10 cellular contexts compared by ENCODE assay signal in genomic region chr2:126359494-126359893, GRCh38.
DNase-seq lines count a peak whose midpoint lies in the region; ATAC-seq and TF ChIP-seq lines count a peak whose summit lies in the region.
"Had no signal": no experiment of that assay in that cellular context is flagged by ENCODE, and none has a peak within 500 bp of the region (broad histone marks: within the 10 kb centered on the region; RNA-seq: fewer than 3 reads in every experiment).

No MANE protein-coding gene starts in this region.

- no peaks in the 10 kb centered on the region for H4K20me1 ChIP-seq in Loucy (ENCODE audit: insufficient read depth, low read length, poor library complexity, severe bottlenecking)

- H3K36me3 Mint-ChIP-seq in activated T-helper 1 cell treated with anti-CD3 and anti-CD28 coated beads, Interleukin-12 subunit alpha, Interleukin-12 subunit beta, Interleukin-2, Interleukin-4 antibody, amounts not matched to agents 30 ng/mL and 10 ng/mL and 1 ng/mL, durations not matched to agents 14 hours and 24 hours and 36 hours (ENCODE audit: low read depth), result no peaks in the 10 kb centered on the region

- no peak overlapping the region for H3K27ac ChIP-seq in prostate gland

- H3K27me3 ChIP-seq in Loucy (ENCODE audit: insufficient read depth, low read length, poor library complexity, severe bottlenecking) (no peaks in the 10 kb centered on the region), prostate gland (replicated peaks; ENCODE audit: insufficient read depth) (no peaks in the 10 kb centered on the region)

- TF ChIP-seq CTCF in Loucy (conservative IDR thresholded peaks at IDR 0.05; ENCODE audit: low read length), result peak; percentile 42
- TF ChIP-seq CTCF in prostate gland (IDR thresholded peaks at IDR 0.05), result no peak

- intact Hi-C loops in prostate gland (cut with DNase I), result no loop called here
- intact Hi-C loops in activated T-helper 1 cell treated with anti-CD3 and anti-CD28 coated beads, Interleukin-12 subunit alpha, Interleukin-12 subunit beta, Interleukin-2, Interleukin-4 antibody, amounts not matched to agents 30 ng/mL and 10 ng/mL and 1 ng/mL, durations not matched to agents 14 hours and 24 hours and 36 hours (cut with micrococcal nuclease), result loop anchor here (2.0 kb wide), 1 partner anchor 417 kb away; no protein-coding TSS in a partner anchor

- H3K9me2 ChIP-seq in Loucy (replicated peaks; ENCODE audit: low read depth, low read length), result no peaks in the 10 kb centered on the region

- H3K79me2 ChIP-seq in Loucy (ENCODE audit: insufficient read depth, low read length), result no peaks in the 10 kb centered on the region

- no peak overlapping the region for H2AFZ ChIP-seq in Loucy (ENCODE audit: low read length)

- H3K4me1 Mint-ChIP-seq in activated T-helper 1 cell treated with anti-CD3 and anti-CD28 coated beads, Interleukin-12 subunit alpha, Interleukin-12 subunit beta, Interleukin-2, Interleukin-4 antibody, amounts not matched to agents 30 ng/mL and 10 ng/mL and 1 ng/mL, durations not matched to agents 14 hours and 24 hours and 36 hours (ENCODE audit: low read depth), result no peaks in the 10 kb centered on the region

- no peaks in the 10 kb centered on the region for H3F3A ChIP-seq in Loucy (ENCODE audit: low read depth)

- DNase-seq in EH (ENCODE audit: low read depth) (peak; percentile 21), erythroblast (lab: John Stamatoyannopoulos, UW) (peak; percentile 26 to 52), NCI-H2029 treated with DMSO at 0.1 percent for 48 hours (lab: John Stamatoyannopoulos, UW) (no peak), prostate gland (ENCODE audit: low spot score) (no peak)
- DNase-seq in activated T-helper 1 cell treated with anti-CD3 and anti-CD28 coated beads, Interleukin-12 subunit alpha, Interleukin-12 subunit beta, Interleukin-2, Interleukin-4 antibody, amounts not matched to agents 30 ng/mL and 10 ng/mL and 1 ng/mL, durations not matched to agents 14 hours and 24 hours and 36 hours (ENCODE audit: low spot score), result no peak
- DNase-seq: activated CD4-positive, alpha-beta T cell treated with anti-CD3 and anti-CD28 coated beads, Interleukin-2, amount 50 U/mL, for 4 hours; stimulated activated CD4-positive, alpha-beta T cell treated with anti-CD3 and anti-CD28 coated beads, Interleukin-15, amount 100 ng/mL, for 24 hours had no signal

- H3K9ac ChIP-seq in Loucy (ENCODE audit: low read depth, low read length, poor library complexity, severe bottlenecking), result no peak overlapping the region

- peak; percentile 76 for ATAC-seq in GM21381 (IDR thresholded peaks at IDR 0.05; ENCODE audit: unreplicated experiment)
- ATAC-seq in HG02970 (IDR thresholded peaks at IDR 0.05; ENCODE audit: low FRiP score, unreplicated experiment), result no peak

- no peak overlapping the region for H3K27ac Mint-ChIP-seq in activated T-helper 1 cell treated with anti-CD3 and anti-CD28 coated beads, Interleukin-12 subunit alpha, Interleukin-12 subunit beta, Interleukin-2, Interleukin-4 antibody, amounts not matched to agents 30 ng/mL and 10 ng/mL and 1 ng/mL, durations not matched to agents 14 hours and 24 hours and 36 hours

- no peaks in the 10 kb centered on the region for H3K9me3 ChIP-seq in Loucy (ENCODE audit: insufficient read depth, low read depth, low read length)
- no peaks in the 10 kb centered on the region for H3K9me3 ChIP-seq in prostate gland

- H3K4me2 ChIP-seq in Loucy (ENCODE audit: low read depth, low read length, poor library complexity, severe bottlenecking), result no peak overlapping the region

- no peaks in the 10 kb centered on the region for H3K27me3 Mint-ChIP-seq in activated T-helper 1 cell treated with anti-CD3 and anti-CD28 coated beads, Interleukin-12 subunit alpha, Interleukin-12 subunit beta, Interleukin-2, Interleukin-4 antibody, amounts not matched to agents 30 ng/mL and 10 ng/mL and 1 ng/mL, durations not matched to agents 14 hours and 24 hours and 36 hours (ENCODE audit: insufficient read depth)

- TF ChIP-seq POLR2A in erythroblast (IDR thresholded peaks at IDR 0.05; ENCODE audit: low read length), result no peak
- TF ChIP-seq POLR2A in prostate gland (IDR thresholded peaks at IDR 0.05), result no peak

- no peaks in the 10 kb centered on the region for H3K9me3 Mint-ChIP-seq in activated T-helper 1 cell treated with anti-CD3 and anti-CD28 coated beads, Interleukin-12 subunit alpha, Interleukin-12 subunit beta, Interleukin-2, Interleukin-4 antibody, amounts not matched to agents 30 ng/mL and 10 ng/mL and 1 ng/mL, durations not matched to agents 14 hours and 24 hours and 36 hours

- H3K4me3 Mint-ChIP-seq in activated T-helper 1 cell treated with anti-CD3 and anti-CD28 coated beads, Interleukin-12 subunit alpha, Interleukin-12 subunit beta, Interleukin-2, Interleukin-4 antibody, amounts not matched to agents 30 ng/mL and 10 ng/mL and 1 ng/mL, durations not matched to agents 14 hours and 24 hours and 36 hours, result no peak overlapping the region

- H3K36me3 ChIP-seq in Loucy (ENCODE audit: insufficient read depth, low read length) (no peaks in the 10 kb centered on the region), prostate gland (no peaks in the 10 kb centered on the region)

- H3K4me1 ChIP-seq in Loucy (ENCODE audit: insufficient read depth, low read length, poor library complexity, severe bottlenecking), result no peaks in the 10 kb centered on the region
- H3K4me1 ChIP-seq in prostate gland (replicated peaks), result no peaks in the 10 kb centered on the region

- H3K4me3 ChIP-seq in Loucy (ENCODE audit: low read length, poor library complexity, severe bottlenecking), result no peak overlapping the region
- H3K4me3 ChIP-seq in prostate gland, result no peak overlapping the region

Comparison
In these comparisons a context has a peak if more than half of its experiments do, and no peak if none do; other contexts are left out.
1. DNase-seq: peak in EH (single experiment) and erythroblast (2 of 2); none in NCI-H2029 treated with DMSO at 0.1 percent for 48 hours (single experiment), prostate gland (single experiment) and activated T-helper 1 cell treated with anti-CD3 and anti-CD28 coated beads, Interleukin-12 subunit alpha, Interleukin-12 subunit beta, Interleukin-2, Interleukin-4 antibody, amounts not matched to agents 30 ng/mL and 10 ng/mL and 1 ng/mL, durations not matched to agents 14 hours and 24 hours and 36 hours (single experiment).